8 cellular contexts compared by ENCODE assay signal in genomic region chr3:143972495-143973351, GRCh38. TPM values are rescaled to one million over a fixed set of nuclear protein-coding genes. Genes with fewer than 3 reads are reported as not detected.
DNase-seq lines count a peak whose midpoint lies in the region; ATAC-seq and TF ChIP-seq lines count a peak whose summit lies in the region.

No MANE protein-coding gene starts in this region.

- peak overlapping the region; percentile 87; the same call in 1 of the 2 replicates for H2AFZ ChIP-seq in OCI-LY7 (ENCODE audit: low read length)

- POLR2A ChIA-PET in OCI-LY7 (lab: Charles Lee), result interaction anchor here (0.6 to 3.5 kb wide), 18 partner anchors 8 to 766 kb away, joined by 3 to 25 read pairs (median 5); partner anchors contain the start of gene SLC9A9

- H3K27me3 ChIP-seq in esophagus (ENCODE audit: control insufficient read depth in 1 of 2, insufficient read depth in 2 of 2, low read length in 2 of 2) (no peaks in the 10 kb centered on the region), mucosa of stomach (ENCODE audit: control insufficient read depth, insufficient read depth, low read length) (no peaks in the 10 kb centered on the region)

- peak; percentile 76 for DNase-seq in DMS153 treated with DMSO at 0.1 percent for 48 hours (lab: John Stamatoyannopoulos, UW; ENCODE audit: unreplicated experiment)
- DNase-seq in HuH-7 (ENCODE audit: low spot score), result peak; percentile 45
- DNase-seq in OCI-LY7 (ENCODE audit: low spot score), result peak; percentile 88
- DNase-seq in activated T-cell treated with anti-CD3 and anti-CD28 coated beads, Interleukin-2, amount 50 U/mL, for 48 hours, result peak; percentile 73 to 81
- peak; percentile 72 for DNase-seq in stimulated activated CD8-positive, alpha-beta memory T cell treated with anti-CD3 and anti-CD28 coated beads, Interleukin-4, amount 100 ng/mL, for 48 hours

- H3K27ac ChIP-seq in OCI-LY7 (ENCODE audit: low read depth, low read length, poor library complexity, severe bottlenecking) (peak overlapping the region; percentile 94), esophagus (ENCODE audit: low read depth in 2 of 2, low read length in 1 of 2) (peak overlapping the region; percentile 99 to 100)

- intact Hi-C loops in OCI-LY7 (cut with micrococcal nuclease; ENCODE audit: unreplicated experiment), result loop anchor here (2.0 to 10.0 kb wide), 4 partner anchors 56 to 1948 kb away; partner anchors contain the start of genes PLS1 and SLC9A9

- H3K4me3 ChIP-seq in OCI-LY7 (ENCODE audit: low read depth, low read length, poor library complexity, severe bottlenecking), result peak overlapping the region; percentile 89
- peak overlapping the region; percentile 93 to 99 for H3K4me3 ChIP-seq in esophagus (ENCODE audit: low read depth in 1 of 2, low read length in 2 of 2)
- peak overlapping the region; percentile 76 for H3K4me3 ChIP-seq in mucosa of stomach (ENCODE audit: low read length)

- H3K36me3 ChIP-seq in OCI-LY7 (ENCODE audit: insufficient read depth, low read length) (no peaks in the 10 kb centered on the region), esophagus (ENCODE audit: control insufficient read depth in 2 of 2, insufficient read depth in 2 of 2, low read length in 1 of 2) (peaks cover 0 to 2% of the 10 kb centered on the region in 2 donors), mucosa of stomach (ENCODE audit: control insufficient read depth, insufficient read depth, low read length) (no peaks in the 10 kb centered on the region)

- WGBS in esophagus, 2 donors, result 0% methylated on average over 88 to 89 of the region's 89 CpGs

- H4K20me1 ChIP-seq in OCI-LY7 (ENCODE audit: insufficient read depth, low read length), result peaks cover 39% of the 10 kb centered on the region

- peak overlapping the region; percentile 84 for H3K9ac ChIP-seq in mucosa of stomach (ENCODE audit: low read length)

- H3K79me2 ChIP-seq in OCI-LY7 (ENCODE audit: insufficient read depth, low read depth, low read length), result peaks cover 50% of the 10 kb centered on the region

- peak; percentile 67 for TF ChIP-seq CTCF in OCI-LY7 (conservative IDR thresholded peaks at IDR 0.05; ENCODE audit: low read length)

- H3K9me3 ChIP-seq in OCI-LY7 (ENCODE audit: low read length) (no peaks in the 10 kb centered on the region), esophagus (ENCODE audit: control insufficient read depth in 2 of 2, insufficient read depth in 1 of 2, low read depth in 1 of 2, low read length in 1 of 2) (no peaks in the 10 kb centered on the region), mucosa of stomach (ENCODE audit: control insufficient read depth, low read length) (no peaks in the 10 kb centered on the region)

- no peaks in the 10 kb centered on the region for H3K9me2 ChIP-seq in OCI-LY7 (ENCODE audit: insufficient read depth, low read length)

- no TSS peak for BruUV-seq in OCI-LY7 (replicated peaks; lab: Mats Ljungman, UMichigan)

- peak; percentile 41 for ATAC-seq in GM21528 (IDR thresholded peaks at IDR 0.05; ENCODE audit: low FRiP score, unreplicated experiment)

- peak overlapping the region; percentile 90 for H3K4me2 ChIP-seq in OCI-LY7 (ENCODE audit: low read length)

- CTCF ChIA-PET in OCI-LY7 (lab: Charles Lee; ENCODE audit: unreplicated experiment), result interaction anchor here (0.9 kb wide), 1 partner anchor 88 kb away, joined by 3 read pairs; no protein-coding TSS in a partner anchor

- peaks cover 32% of the 10 kb centered on the region for H3K4me1 ChIP-seq in OCI-LY7 (ENCODE audit: insufficient read depth, low read length, poor library complexity, severe bottlenecking)
- no peaks in the 10 kb centered on the region for H3K4me1 ChIP-seq in esophagus (ENCODE audit: control insufficient read depth in 2 of 2, insufficient read depth in 2 of 2, low read length in 1 of 2)
- H3K4me1 ChIP-seq in mucosa of stomach (ENCODE audit: control insufficient read depth, insufficient read depth, low read length), result peaks cover 5% of the 10 kb centered on the region

RNA-seq across cellular contexts. Expression of gene DIPK2A, which starts 1.1 kb away (rescaled TPM):
- 39.6 and 58.3 TPM in 2 replicates for total RNA-seq in OCI-LY7 (2014; rRNA removed; shearing (Covaris generic))
- 22.7 and 28.6 TPM in 2 replicates for total RNA-seq in OCI-LY7 (2022)
- polyA plus RNA-seq in esophagus, result 1 to 10 TPM; 8.5 to 8.7 TPM

Comparison
In these comparisons a context has a peak if more than half of its experiments do, and no peak if none do; other contexts are left out.
1. Peak in every context shown above with its lines: DNase-seq, ATAC-seq, H3K4me3 ChIP-seq and H3K27ac ChIP-seq.